Comparison of ENCODE assay signal across 8 cellular contexts in the genomic region with DNA sequence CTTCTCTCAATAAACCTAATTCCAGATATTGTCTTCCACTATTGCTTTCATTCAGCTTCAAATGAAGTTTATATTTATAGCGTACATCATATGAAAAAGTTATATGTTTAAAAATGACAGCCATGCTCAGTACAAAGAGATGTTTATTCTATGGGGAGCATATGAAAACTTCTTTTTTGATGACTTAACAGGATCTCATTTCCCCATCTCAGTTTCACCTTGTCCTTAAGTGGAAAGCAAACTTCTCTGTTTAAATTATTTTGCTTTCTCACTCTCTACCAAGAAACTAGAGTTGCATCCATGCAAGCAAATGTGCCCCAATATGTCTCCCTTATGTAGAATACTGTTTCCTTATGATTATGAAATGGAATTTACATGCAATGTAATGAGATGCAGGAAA.
"Had no signal": no experiment of that assay in that cellular context is flagged by ENCODE, and none has a peak within 500 bp of the region (broad histone marks: within the 10 kb centered on the region; RNA-seq: fewer than 3 reads in every experiment).

No MANE protein-coding gene starts in this region.

- H3K4me3 Mint-ChIP-seq: IgD-negative memory B cell had no signal

- FAIRE-seq: HepG2 had no signal

- H3K27ac Mint-ChIP-seq: IgD-negative memory B cell had no signal

- H3K4me3 ChIP-seq: GM23248 had no signal

- ATAC-seq: HepG2 had no signal

- H3K27me3 Mint-ChIP-seq: IgD-negative memory B cell had no signal

- H3K27ac ChIP-seq: GM23248, HL-60 had no signal

- H3K36me3 Mint-ChIP-seq: IgD-negative memory B cell had no signal

- DNase-seq: GM23248, GOT3, H7, HCEC 1CT, KBM-7 had no signal

- H3K9ac ChIP-seq: GM23248 had no signal

- H2AFZ ChIP-seq: GM23248 had no signal
